Comparison of ENCODE assay signal across 8 cellular contexts in the genomic region with DNA sequence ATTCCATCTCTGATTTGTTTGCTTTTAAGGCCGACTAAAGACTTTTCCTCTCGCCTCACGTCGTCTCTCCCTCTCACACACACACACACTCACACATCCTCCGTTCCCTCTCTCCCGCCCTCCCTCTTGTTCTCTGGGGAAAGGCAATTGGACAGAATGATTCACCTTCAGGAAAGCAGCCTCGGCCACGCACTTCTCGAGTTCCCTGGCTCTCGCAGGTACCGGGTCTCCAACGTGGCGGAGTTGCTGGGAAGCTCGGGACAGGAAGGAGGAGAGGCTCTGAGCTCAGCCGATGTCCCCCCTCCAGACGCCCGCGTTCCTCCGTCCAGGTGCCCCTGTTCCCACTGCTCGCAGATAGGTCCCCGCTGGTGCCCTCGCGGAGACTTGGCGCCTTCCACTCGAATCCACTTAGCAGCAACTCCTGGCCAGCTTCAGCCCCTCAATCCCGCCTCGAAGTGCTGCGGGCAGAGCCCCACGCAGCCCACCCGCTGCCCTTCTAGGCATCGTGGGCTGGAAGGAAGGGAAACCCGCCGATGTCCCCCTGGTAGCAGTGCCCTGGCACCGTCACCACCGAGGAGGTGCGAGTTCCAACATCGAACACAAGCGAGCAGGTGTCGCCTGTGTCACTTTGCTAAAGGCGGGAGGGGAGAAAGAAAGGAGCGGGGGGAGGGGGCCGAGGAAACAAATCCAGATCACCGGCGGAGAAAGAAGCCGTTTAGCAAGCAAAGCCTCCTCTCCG.
A peak's percentile ranks its signal among the peaks of the same experiment; 100 is the strongest.
DNase-seq lines count a peak whose midpoint lies in the region; FAIRE-seq and TF ChIP-seq lines count a peak whose summit lies in the region.

No MANE protein-coding gene starts in this region.

- H3K27ac ChIP-seq in AG04450 (ENCODE audit: low read depth, low read length) (no peak overlapping the region), neutrophil (no peak overlapping the region)

- H3K4me3 ChIP-seq in AG04450 (ENCODE audit: low read depth, low read length) = peak overlapping the region; percentile 48
- peak overlapping the region; percentile 27 for H3K4me3 ChIP-seq in fibroblast of mammary gland (ENCODE audit: control insufficient read depth, low read depth, low read length)
- peak overlapping the region; percentile 61 to 72 for H3K4me3 ChIP-seq in neutrophil (ENCODE audit: low read depth in 1 of 2, low read length in 1 of 2)

- POLR2A ChIA-PET in AG04450 (lab: Yijun Ruan, JAX) = no interaction called here
- POLR2A ChIA-PET in activated CD4-positive, alpha-beta memory T cell treated with anti-CD3 and anti-CD28 coated beads for 36 hours (lab: Charles Lee) = no interaction called here

- H3K36me3 Mint-ChIP-seq in HFFc6 (ENCODE audit: low read depth) = peaks cover 5% of the 10 kb centered on the region; the same call in 1 of the 2 replicates
- H3K36me3 Mint-ChIP-seq in activated CD4-positive, alpha-beta memory T cell treated with anti-CD3 and anti-CD28 coated beads for 36 hours = no peaks in the 10 kb centered on the region

- H3K4me1 Mint-ChIP-seq in HFFc6 (ENCODE audit: low read depth) = peaks cover 22% of the 10 kb centered on the region
- H3K4me1 Mint-ChIP-seq in activated CD4-positive, alpha-beta memory T cell treated with anti-CD3 and anti-CD28 coated beads for 36 hours (ENCODE audit: low read depth) = peaks cover 19% of the 10 kb centered on the region

- no peaks in the 10 kb centered on the region for H3K36me3 ChIP-seq in neutrophil

- intact Hi-C loops in activated CD4-positive, alpha-beta memory T cell treated with anti-CD3 and anti-CD28 coated beads for 36 hours (cut with micrococcal nuclease) = loop anchor here (1.0 to 2.0 kb wide), 2 partner anchors 69 to 185 kb away; no protein-coding TSS in a partner anchor

- no peaks in the 10 kb centered on the region for H3K9me3 Mint-ChIP-seq in HFFc6
- H3K9me3 Mint-ChIP-seq in activated CD4-positive, alpha-beta memory T cell treated with anti-CD3 and anti-CD28 coated beads for 36 hours = no peaks in the 10 kb centered on the region

- TF ChIP-seq CTCF in AG04450 (IDR thresholded peaks at IDR 0.05; ENCODE audit: low read depth, low read length) (no peak), HFFc6 (IDR thresholded peaks at IDR 0.05) (no peak), fibroblast of mammary gland (conservative IDR thresholded peaks at IDR 0.05; ENCODE audit: control insufficient read depth, insufficient read depth, low read depth, low read length) (no peak), neutrophil (IDR thresholded peaks at IDR 0.05) (no peak)

- H3K4me1 ChIP-seq in neutrophil (ENCODE audit: control insufficient read depth in 1 of 2, insufficient read depth in 1 of 2, low read depth in 1 of 2, low read length in 1 of 2) = peaks cover 37 to 40% of the 10 kb centered on the region in 2 experiments

- CTCF ChIA-PET in AG04450 (lab: Charles Lee) = interaction anchor here (2.6 kb wide), 1 partner anchor 19 kb away, joined by 29 read pairs; no protein-coding TSS in a partner anchor
- CTCF ChIA-PET in activated CD4-positive, alpha-beta memory T cell treated with anti-CD3 and anti-CD28 coated beads for 36 hours (lab: Charles Lee) = interaction anchor here (2.0 kb wide), 1 partner anchor 11 kb away, joined by 11 read pairs; no protein-coding TSS in a partner anchor

- FAIRE-seq in GM19239 (lab: Jason Lieb, UNC) = no peak

- H3K4me3 Mint-ChIP-seq in HFFc6 = peak overlapping the region; percentile 86
- peak overlapping the region; percentile 62 for H3K4me3 Mint-ChIP-seq in activated CD4-positive, alpha-beta memory T cell treated with anti-CD3 and anti-CD28 coated beads for 36 hours

- H3K9me3 ChIP-seq in AG04450 (ENCODE audit: control insufficient read depth, insufficient read depth, low read length) (peaks cover 13% of the 10 kb centered on the region), neutrophil (no peaks in the 10 kb centered on the region)

- H3K27me3 ChIP-seq in AG04450 (ENCODE audit: control insufficient read depth, insufficient read depth, low read length) = peaks cover 28% of the 10 kb centered on the region
- peaks cover 9% of the 10 kb centered on the region for H3K27me3 ChIP-seq in neutrophil

- H3K27ac Mint-ChIP-seq in HFFc6 = no peak overlapping the region
- no peak overlapping the region for H3K27ac Mint-ChIP-seq in activated CD4-positive, alpha-beta memory T cell treated with anti-CD3 and anti-CD28 coated beads for 36 hours

- no peak for DNase-seq in AG04450 (ENCODE audit: low read depth, low spot score)
- DNase-seq in HFFc6 = peak; percentile 19
- DNase-seq in activated CD4-positive, alpha-beta memory T cell treated with anti-CD3 and anti-CD28 coated beads for 36 hours = peak; percentile 17
- DNase-seq in fibroblast of mammary gland (ENCODE audit: low read depth) = peak; percentile 60
- DNase-seq in UCSD-AML1 (lab: John Stamatoyannopoulos, UW; ENCODE audit: unreplicated experiment) = no peak
- DNase-seq in inferior parietal cortex (ENCODE audit: extremely low spot score) = no peak
- DNase-seq in GM19239 (ENCODE audit: insufficient read length, low spot score) = no peak

- H3K27me3 Mint-ChIP-seq in HFFc6 (ENCODE audit: insufficient read depth) = peaks cover 34% of the 10 kb centered on the region
- H3K27me3 Mint-ChIP-seq in activated CD4-positive, alpha-beta memory T cell treated with anti-CD3 and anti-CD28 coated beads for 36 hours = peaks cover 34% of the 10 kb centered on the region

Comparison
In these comparisons a context has a peak if more than half of its experiments do, and no peak if none do; other contexts are left out.
1. DNase-seq: peak in HFFc6 (single experiment), activated CD4-positive, alpha-beta memory T cell treated with anti-CD3 and anti-CD28 coated beads for 36 hours (single experiment) and fibroblast of mammary gland (single experiment); none in AG04450 (single experiment), UCSD-AML1 (single experiment), inferior parietal cortex (single experiment) and GM19239 (single experiment).
2. Peak in every context shown above with its lines, with median percentiles within 50 percentile points of each other: H3K4me3 ChIP-seq.